In genomic region chr4:76434901-76435688, GRCh38 we compare ENCODE assay signal across 9 cellular contexts. TPM values are rescaled to one million over a fixed set of nuclear protein-coding genes. Genes with fewer than 3 reads are reported as not detected.
DNase-seq lines count a peak whose midpoint lies in the region; ATAC-seq and TF ChIP-seq lines count a peak whose summit lies in the region.
"Had no signal": no experiment of that assay in that cellular context is flagged by ENCODE, and none has a peak within 500 bp of the region (broad histone marks: within the 10 kb centered on the region; RNA-seq: fewer than 3 reads in every experiment).

TSS of gene SHROOM3 (plus strand) at chr4:76435229. CDS start at chr4:76436053, 824 bp downstream.

- intact Hi-C loops in left lung (cut with DNase I): loop anchor here in 1 of 2 donors (5.0 kb wide), 1 partner anchor 67 kb away; no protein-coding TSS in a partner anchor
- intact Hi-C loops in transverse colon (cut with DNase I; ENCODE audit: low total_unique reads): loop anchor here (5.0 kb wide), 1 partner anchor 67 kb away; no protein-coding TSS in a partner anchor

- DNase-seq in LNCaP clone FGC (ENCODE audit: low read depth) (peak; percentile 55), coronary artery (ENCODE audit: low spot score) (no peak), left lung (peak in 1 of 2 donors; percentile 34), transverse colon (no peak), NCI-H446 treated with DMSO at 0.1 percent for 48 hours (lab: John Stamatoyannopoulos, UW) (no peak), ACHN (no peak)
- no peak for DNase-seq in activated CD4-positive, alpha-beta T cell treated with anti-CD3 and anti-CD28 coated beads for 1 hour
- DNase-seq: effector CD8-positive, alpha-beta T cell had no signal

- H3K27ac ChIP-seq in coronary artery (peak within 1 kb of the TSS; percentile 8 to 81), left lung (peak within 1 kb of the TSS; percentile 42 to 46), transverse colon (peak within 1 kb of the TSS in 1 of 4 donors; percentile 7)

- in situ Hi-C loops in transverse colon (cut with MboI; ENCODE audit: low pct_ligation_motif_present in 1 of 4, low pct_unique_long_range_greater_than_20kb in 1 of 4, low sequenced_read_pairs in 3 of 4): loop anchor here in 3 of 4 donors (5.0 to 10.0 kb wide), 3 partner anchors 60 to 320 kb away; no protein-coding TSS in a partner anchor
- in situ Hi-C loops in ACHN (cut with HindIII; ENCODE audit: low pct_ligation_motif_present, low pct_unique_long_range_greater_than_20kb, low sequenced_read_pairs): no loop called here

- TF ChIP-seq EP300 in transverse colon (IDR thresholded peaks at IDR 0.05; ENCODE audit: low read depth): no peak

- H3K9me3 ChIP-seq in left lung: no peaks in the 10 kb centered on the region
- no peaks in the 10 kb centered on the region for H3K9me3 ChIP-seq in transverse colon

- no peak for TF ChIP-seq CTCF in LNCaP clone FGC (IDR thresholded peaks at IDR 0.05; ENCODE audit: control insufficient read depth, extremely low read depth, insufficient read depth)
- TF ChIP-seq CTCF in coronary artery (IDR thresholded peaks at IDR 0.05): no peak
- no peak for TF ChIP-seq CTCF in left lung (IDR thresholded peaks at IDR 0.05)
- TF ChIP-seq CTCF in transverse colon (IDR thresholded peaks at IDR 0.05): no peak

- TF ChIP-seq POLR2A in transverse colon (IDR thresholded peaks at IDR 0.05): no peak

- ATAC-seq in left lung (peak; percentile 87), GM21737 (IDR thresholded peaks at IDR 0.05; ENCODE audit: unreplicated experiment) (no peak)

- no peaks in the 10 kb centered on the region for H3K4me1 ChIP-seq in left lung
- H3K4me1 ChIP-seq in transverse colon: peaks cover 0 to 4% (median 0%) of the 10 kb centered on the region in 4 donors

- 46 to 49% methylated on average over 10 of the region's 10 CpGs for WGBS in transverse colon (ENCODE audit: low coverage in 1 of 2), 2 donors

- H3K27me3 ChIP-seq in left lung: peaks cover 0 to 25% of the 10 kb centered on the region in 2 donors
- no peaks in the 10 kb centered on the region for H3K27me3 ChIP-seq in transverse colon

- H3K4me3 ChIP-seq in LNCaP clone FGC (ENCODE audit: low read depth, low read length) (no peak within 1 kb of the TSS), coronary artery (peak within 1 kb of the TSS; percentile 66), left lung (peak within 1 kb of the TSS; percentile 6 to 19), transverse colon (peak within 1 kb of the TSS in 2 of 4 donors; percentile 4 to 15)

- no peaks in the 10 kb centered on the region for H3K36me3 ChIP-seq in left lung
- no peaks in the 10 kb centered on the region for H3K36me3 ChIP-seq in transverse colon

RNA-seq across cellular contexts. Expression of gene SHROOM3, which starts in this region (rescaled TPM):
- total RNA-seq in left lung (10 to 100 TPM; 46.4 to 96.9 TPM), transverse colon (100 to 1,000 TPM; 182 to 456 (median 437) TPM)
